In genomic region chr1:222583079-222583478, GRCh38 we compare ENCODE assay signal across 11 cellular contexts. TPM values are rescaled to one million over a fixed set of nuclear protein-coding genes. Genes with fewer than 3 reads are reported as not detected.
A peak's percentile ranks its signal among the peaks of the same experiment; 100 is the strongest.
DNase-seq lines count a peak whose midpoint lies in the region; ATAC-seq and TF ChIP-seq lines count a peak whose summit lies in the region.
"Had no signal": no experiment of that assay in that cellular context is flagged by ENCODE, and none has a peak within 500 bp of the region (broad histone marks: within the 10 kb centered on the region; RNA-seq: fewer than 3 reads in every experiment).

No MANE protein-coding gene starts in this region.

- H3F3A ChIP-seq in PC-3 (ENCODE audit: low read length, unreplicated experiment) = peaks cover 7% of the 10 kb centered on the region

- H2AFZ ChIP-seq in PC-3 (ENCODE audit: low read length) = no peak overlapping the region

- TF ChIP-seq CTCF in PC-3 (conservative IDR thresholded peaks at IDR 0.05; ENCODE audit: low read depth, low read length) (no peak), left lung (IDR thresholded peaks at IDR 0.05) (no peak)

- H3K9me3 ChIP-seq in PC-3 (ENCODE audit: low read length) = no peaks in the 10 kb centered on the region
- H3K9me3 ChIP-seq in left lung = no peaks in the 10 kb centered on the region
- H3K9me3 ChIP-seq: testis had no signal

- H3K27ac ChIP-seq in PC-3 (ENCODE audit: low read length) = peak overlapping the region; percentile 35; the same call in 1 of the 2 replicates
- peak overlapping the region in 1 of 2 donors; percentile 40 for H3K27ac ChIP-seq in left lung

- intact Hi-C loops in PC-3 (cut with micrococcal nuclease) (loop anchor here (2.0 kb wide), 1 partner anchor 62 kb away; no protein-coding TSS in a partner anchor), left lung (cut with DNase I) (no loop called here)

- 0 out of 2 replicates have a peak, but pooled peaks cover 6% of the 10 kb centered on the region for H4K20me1 ChIP-seq in PC-3 (ENCODE audit: low read length)

- H3K27me3 ChIP-seq in PC-3 (ENCODE audit: low read length) (no peaks in the 10 kb centered on the region), left lung (no peaks in the 10 kb centered on the region)
- H3K27me3 ChIP-seq: testis had no signal

- CTCF ChIA-PET in PC-3 (lab: Charles Lee) = no interaction called here
- CTCF ChIA-PET in activated naive CD4-positive, alpha-beta T cell treated with anti-CD3 and anti-CD28 coated beads, Interleukin-2, amount 10 ng/mL, durations not matched to agents 7 days and 5 days (lab: Charles Lee) = no interaction called here

- H3K9me3 Mint-ChIP-seq in activated naive CD4-positive, alpha-beta T cell treated with anti-CD3 and anti-CD28 coated beads, Interleukin-2, amount 10 ng/mL, durations not matched to agents 7 days and 5 days = no peaks in the 10 kb centered on the region
- H3K9me3 Mint-ChIP-seq: H9 had no signal

- peak overlapping the region; percentile 51 for H3K4me2 ChIP-seq in PC-3 (ENCODE audit: low read length)

- peak; percentile 81 for ATAC-seq in GM19463 (IDR thresholded peaks at IDR 0.05; ENCODE audit: unreplicated experiment)
- peak; percentile 66 for ATAC-seq in HG03095 (IDR thresholded peaks at IDR 0.05; ENCODE audit: unreplicated experiment)
- no peak for ATAC-seq in PC-3
- ATAC-seq in left lung = no peak

- no TSS peak for BruUV-seq in PC-3 (replicated peaks; lab: Mats Ljungman, UMichigan)

- DNase-seq in PC-3 (no peak), NCI-H146 treated with DMSO at 0.1 percent for 48 hours (lab: John Stamatoyannopoulos, UW; ENCODE audit: unreplicated experiment) (no peak), left lung (no peak), RPMI8226 (no peak)
- DNase-seq in activated naive CD4-positive, alpha-beta T cell treated with anti-CD3 and anti-CD28 coated beads, Interleukin-2, amount 10 ng/mL, durations not matched to agents 7 days and 5 days = no peak
- DNase-seq: H9, NCI-H226, testis had no signal

- H3K36me3 ChIP-seq in PC-3 (ENCODE audit: low read depth, low read length) (peaks cover 63% of the 10 kb centered on the region), left lung (peaks cover 0 to 46% of the 10 kb centered on the region in 2 donors)

- H3K4me1 ChIP-seq in PC-3 (ENCODE audit: insufficient read depth, low read length) = peaks cover 45% of the 10 kb centered on the region
- H3K4me1 ChIP-seq in left lung = peaks cover 0 to 18% of the 10 kb centered on the region in 2 donors

- no peaks in the 10 kb centered on the region for H3K9me2 ChIP-seq in PC-3 (replicated peaks; ENCODE audit: low read length)

- no peak overlapping the region for H3K27ac Mint-ChIP-seq in activated naive CD4-positive, alpha-beta T cell treated with anti-CD3 and anti-CD28 coated beads, Interleukin-2, amount 10 ng/mL, durations not matched to agents 7 days and 5 days
- H3K27ac Mint-ChIP-seq: H9 had no signal

- H3K4me1 Mint-ChIP-seq in activated naive CD4-positive, alpha-beta T cell treated with anti-CD3 and anti-CD28 coated beads, Interleukin-2, amount 10 ng/mL, durations not matched to agents 7 days and 5 days = peaks cover 20% of the 10 kb centered on the region
- H3K4me1 Mint-ChIP-seq: H9 had no signal

- no peak overlapping the region for H3K9ac ChIP-seq in PC-3 (ENCODE audit: low read length)

- H3K79me2 ChIP-seq in PC-3 (ENCODE audit: low read length) = peaks cover 85% of the 10 kb centered on the region

- no peak overlapping the region for H3K4me3 Mint-ChIP-seq in activated naive CD4-positive, alpha-beta T cell treated with anti-CD3 and anti-CD28 coated beads, Interleukin-2, amount 10 ng/mL, durations not matched to agents 7 days and 5 days
- H3K4me3 Mint-ChIP-seq: H9 had no signal

- POLR2A ChIA-PET in PC-3 (lab: Charles Lee; ENCODE audit: unreplicated experiment) = no interaction called here

- peaks cover 46% of the 10 kb centered on the region for H3K36me3 Mint-ChIP-seq in activated naive CD4-positive, alpha-beta T cell treated with anti-CD3 and anti-CD28 coated beads, Interleukin-2, amount 10 ng/mL, durations not matched to agents 7 days and 5 days

- H3K4me3 ChIP-seq in GM08714 (ENCODE audit: low read length) (peak overlapping the region; percentile 55; the same call in 1 of the 2 replicates), PC-3 (ENCODE audit: low read length) (no peak overlapping the region), left lung (no peak overlapping the region)
- H3K4me3 ChIP-seq: testis had no signal

- no peaks in the 10 kb centered on the region for H3K27me3 Mint-ChIP-seq in activated naive CD4-positive, alpha-beta T cell treated with anti-CD3 and anti-CD28 coated beads, Interleukin-2, amount 10 ng/mL, durations not matched to agents 7 days and 5 days

RNA-seq across cellular contexts. Expression of gene TAF1A, which starts 6.7 kb away (rescaled TPM):
- total RNA-seq in PC-3 (2014; rRNA removed) = 27.9 and 29.4 TPM in 2 replicates
- total RNA-seq in left lung = 1 to 10 TPM; 6.1 to 9.8 TPM

RNA-seq across cellular contexts. Expression of gene MIA3, which starts 34.8 kb away (rescaled TPM):
- total RNA-seq in PC-3 (2014; rRNA removed) (50.8 and 69.3 TPM in 2 replicates), left lung (10 to 100 TPM; 62.0 to 62.3 TPM)

RNA-seq across cellular contexts. Expression of gene HHIPL2, which starts 35.2 kb away (rescaled TPM):
- total RNA-seq in PC-3 (2014; rRNA removed) (1.1 and 1.2 TPM in 2 replicates), left lung (under 1 TPM in 1 of 2 donors, not detected in 1; 0.58 TPM)

Comparison
In these comparisons a context has a peak if more than half of its experiments do, and no peak if none do; other contexts are left out.
1. ATAC-seq: peak in GM19463 (single experiment) and HG03095 (single experiment); none in PC-3 (single experiment) and left lung (single experiment).